Comparison of ENCODE assay signal across 16 cellular contexts in the genomic region with DNA sequence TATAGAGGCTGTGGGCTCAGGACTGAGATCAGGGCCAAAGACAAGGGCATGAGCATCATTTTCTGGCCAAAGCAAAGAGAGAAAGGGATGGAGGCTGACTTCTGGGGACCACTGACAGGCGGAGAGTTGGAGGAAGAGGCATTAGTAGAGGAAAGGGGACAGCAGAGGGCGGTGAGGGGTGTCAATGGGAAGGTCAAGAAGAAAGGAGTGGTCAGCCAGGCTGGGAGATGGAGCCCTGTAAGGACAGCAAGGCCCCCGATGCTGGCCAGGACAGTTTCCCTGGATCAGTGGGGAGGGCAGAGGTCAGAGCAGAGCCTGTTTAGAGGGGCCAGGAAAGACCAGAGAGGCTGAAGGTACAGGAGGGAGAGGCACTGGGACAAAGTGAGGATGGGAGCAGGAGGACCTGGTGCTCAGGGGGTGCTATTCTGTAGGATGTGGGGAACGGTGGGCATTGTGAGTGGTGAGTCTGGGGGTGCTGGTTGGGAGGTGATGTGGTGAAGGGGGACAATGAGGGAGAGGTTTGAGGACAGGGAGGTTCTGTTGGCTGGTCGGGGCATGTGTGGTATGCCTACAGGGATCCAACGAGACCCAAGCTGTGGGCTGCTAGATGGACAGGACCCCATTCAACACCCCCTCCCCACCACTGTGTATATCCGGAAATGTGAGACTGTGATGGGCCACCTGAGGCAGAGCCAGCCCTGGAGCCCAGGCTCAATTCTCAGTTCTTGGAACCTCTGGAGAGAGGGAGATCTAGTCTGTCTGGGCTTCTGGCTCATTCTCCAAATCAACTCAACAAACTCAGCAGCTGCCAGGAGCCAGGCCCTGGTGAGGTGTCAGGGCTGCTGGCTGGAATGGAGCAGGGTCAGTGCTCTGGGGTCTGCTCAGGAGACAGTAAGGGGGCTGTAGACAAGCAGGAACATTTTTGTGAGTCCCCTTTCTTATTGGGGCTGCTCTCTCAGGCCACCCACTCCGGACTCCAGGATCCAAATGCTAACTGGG. TPM values are rescaled to one million over a fixed set of nuclear protein-coding genes. Genes with fewer than 3 reads are reported as not detected.
"Had no signal": no experiment of that assay in that cellular context is flagged by ENCODE, and none has a peak within 500 bp of the region (broad histone marks: within the 10 kb centered on the region; RNA-seq: fewer than 3 reads in every experiment).

No MANE protein-coding gene starts in this region.

- H3K27ac Mint-ChIP-seq: activated naive CD8-positive, alpha-beta T cell treated with anti-CD3 and anti-CD28 coated beads, Interleukin-2, amount 50 U/mL, for 24 hours; activated T-helper 1 cell treated with anti-CD3 and anti-CD28 coated beads, Interleukin-12 subunit alpha, Interleukin-12 subunit beta, Interleukin-2, Interleukin-4 antibody, amounts not matched to agents 30 ng/mL and 10 ng/mL and 1 ng/mL, durations not matched to agents 14 hours and 24 hours and 36 hours; natural killer cell had no signal

- H3K9me3 Mint-ChIP-seq: activated naive CD8-positive, alpha-beta T cell treated with anti-CD3 and anti-CD28 coated beads, Interleukin-2, amount 50 U/mL, for 24 hours; activated T-helper 1 cell treated with anti-CD3 and anti-CD28 coated beads, Interleukin-12 subunit alpha, Interleukin-12 subunit beta, Interleukin-2, Interleukin-4 antibody, amounts not matched to agents 30 ng/mL and 10 ng/mL and 1 ng/mL, durations not matched to agents 14 hours and 24 hours and 36 hours; natural killer cell had no signal

- ATAC-seq: activated CD4-positive, CD25-positive, alpha-beta regulatory T cell treated with anti-CD3 and anti-CD28 coated beads, Interleukin-2, amount 50 U/mL, for 24 hours; activated naive CD8-positive, alpha-beta T cell treated with anti-CD3 and anti-CD28 coated beads, Interleukin-2, amount 50 U/mL, for 24 hours; natural killer cell had no signal

- H3K27me3 ChIP-seq: ascending aorta had no signal

- H3K4me1 ChIP-seq: ascending aorta had no signal

- H3K36me3 ChIP-seq: ascending aorta, thoracic aorta had no signal

- H3K36me3 Mint-ChIP-seq: natural killer cell had no signal

- H3K9me3 ChIP-seq: ascending aorta, thoracic aorta had no signal

- H3K27ac ChIP-seq: ascending aorta, thoracic aorta had no signal

- H3K4me3 ChIP-seq: ascending aorta, smooth muscle cell, thoracic aorta had no signal

- H3K27me3 Mint-ChIP-seq: activated naive CD8-positive, alpha-beta T cell treated with anti-CD3 and anti-CD28 coated beads, Interleukin-2, amount 50 U/mL, for 24 hours had no signal

- H3K4me3 Mint-ChIP-seq: activated naive CD8-positive, alpha-beta T cell treated with anti-CD3 and anti-CD28 coated beads, Interleukin-2, amount 50 U/mL, for 24 hours; activated T-helper 1 cell treated with anti-CD3 and anti-CD28 coated beads, Interleukin-12 subunit alpha, Interleukin-12 subunit beta, Interleukin-2, Interleukin-4 antibody, amounts not matched to agents 30 ng/mL and 10 ng/mL and 1 ng/mL, durations not matched to agents 14 hours and 24 hours and 36 hours; natural killer cell had no signal

- DNase-seq: activated naive CD4-positive, alpha-beta T cell; activated naive CD8-positive, alpha-beta T cell treated with anti-CD3 and anti-CD28 coated beads, Interleukin-2, amount 50 U/mL, for 24 hours; hypothalamus; kidney; natural killer cell; nucleus accumbens; right cardiac atrium had no signal

- H3K4me1 Mint-ChIP-seq: activated naive CD8-positive, alpha-beta T cell treated with anti-CD3 and anti-CD28 coated beads, Interleukin-2, amount 50 U/mL, for 24 hours; natural killer cell had no signal

RNA-seq across cellular contexts. Expression of a gene that starts 1.4 kb away (rescaled TPM):
- total RNA-seq: activated CD8-positive, alpha-beta memory T cell treated with anti-CD3 and anti-CD28 coated beads for 36 hours; activated T-helper 1 cell treated with anti-CD3 and anti-CD28 coated beads, Interleukin-12 subunit alpha, Interleukin-12 subunit beta, Interleukin-2, Interleukin-4 antibody, amounts not matched to agents 30 ng/mL and 10 ng/mL and 1 ng/mL, durations not matched to agents 14 hours and 24 hours and 36 hours; ascending aorta; kidney; lower leg skin; natural killer cell; posterior vena cava; smooth muscle cell; thoracic aorta; ureter had no signal

RNA-seq across cellular contexts. Expression of a gene that starts 16.8 kb away (rescaled TPM):
- total RNA-seq: activated CD8-positive, alpha-beta memory T cell treated with anti-CD3 and anti-CD28 coated beads for 36 hours; activated T-helper 1 cell treated with anti-CD3 and anti-CD28 coated beads, Interleukin-12 subunit alpha, Interleukin-12 subunit beta, Interleukin-2, Interleukin-4 antibody, amounts not matched to agents 30 ng/mL and 10 ng/mL and 1 ng/mL, durations not matched to agents 14 hours and 24 hours and 36 hours had no signal
